Comparison of ENCODE assay signal across 2 cellular contexts in the genomic region with DNA sequence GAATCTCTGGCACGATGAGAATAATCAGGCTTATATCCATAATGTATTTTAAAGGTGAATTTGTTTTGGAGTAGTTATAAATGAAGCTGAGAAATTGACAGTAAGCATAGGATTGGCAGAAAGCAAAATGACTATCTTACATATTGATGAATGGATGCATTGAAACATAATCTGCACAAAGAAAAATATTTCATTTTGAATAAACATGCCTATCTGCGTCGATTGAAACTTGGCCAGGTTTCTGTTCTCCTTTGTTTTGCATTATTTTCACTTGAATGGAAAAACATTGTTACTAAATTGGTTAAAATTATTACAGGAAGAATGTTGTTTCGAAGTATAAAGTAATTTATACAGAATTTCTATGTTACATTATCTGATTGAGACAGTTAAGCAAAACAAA.
TF ChIP-seq lines count a peak whose summit lies in the region.

No MANE protein-coding gene starts in this region.

TF ChIP-seq in A549, 52 proteins besides CTCF, POLR2A, EP300 and RAD21 (continued from another document):
- TF ChIP-seq, protein P1, sequence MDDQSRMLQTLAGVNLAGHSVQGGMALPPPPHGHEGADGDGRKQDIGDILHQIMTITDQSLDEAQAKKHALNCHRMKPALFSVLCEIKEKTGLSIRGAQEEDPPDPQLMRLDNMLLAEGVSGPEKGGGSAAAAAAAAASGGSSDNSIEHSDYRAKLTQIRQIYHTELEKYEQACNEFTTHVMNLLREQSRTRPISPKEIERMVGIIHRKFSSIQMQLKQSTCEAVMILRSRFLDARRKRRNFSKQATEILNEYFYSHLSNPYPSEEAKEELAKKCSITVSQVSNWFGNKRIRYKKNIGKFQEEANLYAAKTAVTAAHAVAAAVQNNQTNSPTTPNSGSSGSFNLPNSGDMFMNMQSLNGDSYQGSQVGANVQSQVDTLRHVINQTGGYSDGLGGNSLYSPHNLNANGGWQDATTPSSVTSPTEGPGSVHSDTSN (IDR thresholded peaks at IDR 0.05), result no peak
- TF ChIP-seq HOXB5 (CRISPR knock-in tag; IDR thresholded peaks at IDR 0.05), result no peak
TF ChIP-seq in A549: peak in this region for 0.

TF ChIP-seq in endothelial cell of umbilical vein, 7 proteins besides CTCF, POLR2A, EP300 and RAD21 (continued from another document):
- TF ChIP-seq GATA2 (IDR thresholded peaks at IDR 0.05; ENCODE audit: insufficient read depth, insufficient read length, low read depth, low read length) (no peak), JUN (IDR thresholded peaks at IDR 0.05; ENCODE audit: borderline replicate concordance, insufficient read depth, insufficient read length, low read depth) (no peak), POLR2AphosphoS5 (IDR thresholded peaks at IDR 0.05; ENCODE audit: insufficient read depth, low read depth, low read length) (no peak), FOS (IDR thresholded peaks at IDR 0.05; ENCODE audit: borderline replicate concordance, insufficient read depth, low read length) (no peak), EZH2 (IDR thresholded peaks at IDR 0.05; ENCODE audit: borderline replicate concordance, low read depth, low read length, severe bottlenecking) (no peak)
